Comparison of ENCODE assay signal across 26 cellular contexts in genomic region chr6:39906318-39906761, GRCh38. TPM values are rescaled to one million over a fixed set of nuclear protein-coding genes. Genes with fewer than 3 reads are reported as not detected.
DNase-seq lines count a peak whose midpoint lies in the region; ATAC-seq, FAIRE-seq and TF ChIP-seq lines count a peak whose summit lies in the region.
"Had no signal": no experiment of that assay in that cellular context is flagged by ENCODE, and none has a peak within 500 bp of the region (broad histone marks: within the 10 kb centered on the region; RNA-seq: fewer than 3 reads in every experiment).

No MANE protein-coding gene starts in this region.

- H3K4me3 ChIP-seq in bronchial epithelial cell (ENCODE audit: low read depth, low read length): no peak overlapping the region
- H3K4me3 ChIP-seq in neuronal stem cell (ENCODE audit: low read length in 2 of 2): no peak overlapping the region
- no peak overlapping the region for H3K4me3 ChIP-seq in spleen
- H3K4me3 ChIP-seq in Karpas-422 (ENCODE audit: low read length): no peak overlapping the region
- no peak overlapping the region for H3K4me3 ChIP-seq in naive thymus-derived CD4-positive, alpha-beta T cell (ENCODE audit: low read length)
- H3K4me3 ChIP-seq: GM23248, Peyer's patch, SK-N-MC had no signal

- H3K27ac Mint-ChIP-seq in naive thymus-derived CD4-positive, alpha-beta T cell: no peak overlapping the region
- H3K27ac Mint-ChIP-seq: CD4-positive, alpha-beta memory T cell had no signal

- no peak overlapping the region for H2BK5ac ChIP-seq in neuronal stem cell (ENCODE audit: low read length)

- no peaks in the 10 kb centered on the region for H3K79me2 ChIP-seq in Karpas-422 (ENCODE audit: low read length)

- intact Hi-C loops in spleen (cut with DNase I; ENCODE audit: low total_unique reads): no loop called here
- intact Hi-C loops in naive thymus-derived CD4-positive, alpha-beta T cell (cut with micrococcal nuclease): no loop called here

- peaks cover 0 to 2% (median 0%) of the 10 kb centered on the region in 5 donors for H3K27me3 Mint-ChIP-seq in naive thymus-derived CD4-positive, alpha-beta T cell

- no peaks in the 10 kb centered on the region for H3K36me3 Mint-ChIP-seq in naive thymus-derived CD4-positive, alpha-beta T cell
- H3K36me3 Mint-ChIP-seq: CD4-positive, alpha-beta memory T cell had no signal

- no peaks in the 10 kb centered on the region for H4K20me1 ChIP-seq in Karpas-422 (ENCODE audit: insufficient read depth, low read depth, low read length)

- H2BK12ac ChIP-seq in neuronal stem cell (ENCODE audit: low read length): no peak overlapping the region

- no peak overlapping the region for H3K18ac ChIP-seq in neuronal stem cell (ENCODE audit: low read length)

- no peak for ATAC-seq in naive thymus-derived CD4-positive, alpha-beta T cell

- H2AFZ ChIP-seq in neuronal stem cell (ENCODE audit: low read length) (no peak overlapping the region), Karpas-422 (ENCODE audit: low read length) (no peak overlapping the region)
- H2AFZ ChIP-seq: GM23248 had no signal

- H2BK15ac ChIP-seq in neuronal stem cell (ENCODE audit: low read length): no peak overlapping the region

- CTCF ChIA-PET in naive thymus-derived CD4-positive, alpha-beta T cell (lab: Charles Lee): no interaction called here

- H3K27ac ChIP-seq in neuronal stem cell (replicated peaks; ENCODE audit: low read length): no peak overlapping the region
- no peak overlapping the region for H3K27ac ChIP-seq in spleen
- no peak overlapping the region for H3K27ac ChIP-seq in Karpas-422 (ENCODE audit: low read length)
- no peak overlapping the region for H3K27ac ChIP-seq in naive thymus-derived CD4-positive, alpha-beta T cell (ENCODE audit: low read depth, low read length)
- H3K27ac ChIP-seq: GM23248, Peyer's patch, SK-N-MC had no signal

- H3K4me2 ChIP-seq in neuronal stem cell (ENCODE audit: insufficient read depth, low read length, poor library complexity, severe bottlenecking): no peak overlapping the region
- no peak overlapping the region for H3K4me2 ChIP-seq in Karpas-422 (ENCODE audit: low read depth, low read length, poor library complexity, severe bottlenecking)

- WGBS in neuronal stem cell (ENCODE audit: extremely low coverage in 2 of 2, insufficient read length in 2 of 2, insufficient replicate concordance in 1 of 2), 2 donors: no CpG with 5 or more reads among the region's 13 CpGs
- WGBS in spleen, 5 donors: 82 to 93% (median 86%) methylated on average over 10 to 13 of the region's 13 CpGs

- DNase-seq in bronchial epithelial cell (ENCODE audit: low read depth): no peak
- DNase-seq in epidermal melanocyte (ENCODE audit: insufficient read length, low spot score): peak; percentile 0
- DNase-seq in neuronal stem cell (ENCODE audit: low spot score): no peak
- peak; percentile 55 for DNase-seq in spleen
- no peak for DNase-seq in activated CD8-positive, alpha-beta memory T cell treated with anti-CD3 and anti-CD28 coated beads for 24 hours
- DNase-seq in Karpas-422: no peak
- no peak for DNase-seq in naive thymus-derived CD4-positive, alpha-beta T cell
- DNase-seq: C1 segment of cervical spinal cord; CD4-positive, alpha-beta memory T cell; COR-L47; DMS53; GM23248; H7; IMR-90; KG1; NCI-H1048; NCI-H1417; NCI-H1694; NCI-H2029 treated with DMSO at 0.1 percent for 48 hours; NCI-H526 treated with DMSO at 0.1 percent for 48 hours; OCI-M1; Peyer's patch; SIG-M5 had no signal

- H3K36me3 ChIP-seq in bronchial epithelial cell (ENCODE audit: control insufficient read depth, insufficient read depth, low read length): no peaks in the 10 kb centered on the region
- H3K36me3 ChIP-seq in neuronal stem cell (replicated peaks in 1 of 2; ENCODE audit: control insufficient read depth in 2 of 2, insufficient read depth in 2 of 2, low read length in 2 of 2): peaks cover 0 to 9% of the 10 kb centered on the region in 2 donors
- peaks cover 0 to 59% (median 2%) of the 10 kb centered on the region in 6 donors for H3K36me3 ChIP-seq in spleen
- no peaks in the 10 kb centered on the region for H3K36me3 ChIP-seq in Karpas-422 (ENCODE audit: insufficient read depth, low read length)
- no peaks in the 10 kb centered on the region for H3K36me3 ChIP-seq in naive thymus-derived CD4-positive, alpha-beta T cell (ENCODE audit: control insufficient read depth in 2 of 3, insufficient read depth in 3 of 3, low read length in 3 of 3)

- H3K4me1 Mint-ChIP-seq in naive thymus-derived CD4-positive, alpha-beta T cell: peaks cover 0 to 6% (median 0%) of the 10 kb centered on the region in 7 donors
- H3K4me1 Mint-ChIP-seq: CD4-positive, alpha-beta memory T cell had no signal

- no peak overlapping the region for H4K8ac ChIP-seq in neuronal stem cell (ENCODE audit: low read depth, low read length)

- H4K91ac ChIP-seq in neuronal stem cell (ENCODE audit: low read depth, low read length, poor library complexity): no peak overlapping the region

- no peak overlapping the region for H3K14ac ChIP-seq in neuronal stem cell (ENCODE audit: low read length)

- no peaks in the 10 kb centered on the region for H3K9me3 Mint-ChIP-seq in naive thymus-derived CD4-positive, alpha-beta T cell

- no peaks in the 10 kb centered on the region for H3K9me3 ChIP-seq in neuronal stem cell (replicated peaks in 1 of 2; ENCODE audit: control insufficient read depth in 2 of 2, insufficient read depth in 1 of 2, low read depth in 1 of 2, low read length in 2 of 2)
- no peaks in the 10 kb centered on the region for H3K9me3 ChIP-seq in spleen
- no peaks in the 10 kb centered on the region for H3K9me3 ChIP-seq in Karpas-422 (ENCODE audit: low read length)
- H3K9me3 ChIP-seq in naive thymus-derived CD4-positive, alpha-beta T cell (ENCODE audit: control insufficient read depth in 2 of 3, low read length in 3 of 3): no peaks in the 10 kb centered on the region
- H3K9me3 ChIP-seq: Peyer's patch had no signal

- no peak for TF ChIP-seq POLR2A in spleen (IDR thresholded peaks at IDR 0.05)

- no peaks in the 10 kb centered on the region for H3K27me3 ChIP-seq in bronchial epithelial cell (ENCODE audit: control insufficient read depth, insufficient read depth, low read length)
- no peaks in the 10 kb centered on the region for H3K27me3 ChIP-seq in neuronal stem cell (ENCODE audit: control insufficient read depth in 3 of 3, insufficient read depth in 3 of 3, low read depth in 1 of 3, low read length in 3 of 3)
- no peaks in the 10 kb centered on the region for H3K27me3 ChIP-seq in spleen (replicated peaks in 1 of 7)
- H3K27me3 ChIP-seq in Karpas-422 (ENCODE audit: low read length): no peaks in the 10 kb centered on the region
- H3K27me3 ChIP-seq in naive thymus-derived CD4-positive, alpha-beta T cell (ENCODE audit: control insufficient read depth in 2 of 2, insufficient read depth in 2 of 2, low read length in 2 of 2): no peaks in the 10 kb centered on the region
- H3K27me3 ChIP-seq: Peyer's patch had no signal

- H3K9me2 ChIP-seq in Karpas-422 (replicated peaks; ENCODE audit: insufficient read depth, low read length): no peaks in the 10 kb centered on the region

- no peak overlapping the region for H3K4me3 Mint-ChIP-seq in naive thymus-derived CD4-positive, alpha-beta T cell
- H3K4me3 Mint-ChIP-seq: CD4-positive, alpha-beta memory T cell had no signal

- H3K4me1 ChIP-seq in neuronal stem cell (ENCODE audit: control insufficient read depth in 2 of 2, insufficient read depth in 1 of 2, low read depth in 1 of 2, low read length in 2 of 2) (no peaks in the 10 kb centered on the region), spleen (no peaks in the 10 kb centered on the region), Karpas-422 (ENCODE audit: low read length) (no peaks in the 10 kb centered on the region)
- no peaks in the 10 kb centered on the region for H3K4me1 ChIP-seq in naive thymus-derived CD4-positive, alpha-beta T cell (ENCODE audit: control insufficient read depth in 2 of 2, insufficient read depth in 2 of 2, low read length in 2 of 2)
- H3K4me1 ChIP-seq: Peyer's patch had no signal

- no peak overlapping the region for H2BK120ac ChIP-seq in neuronal stem cell (ENCODE audit: low read depth, low read length)

- TF ChIP-seq CTCF in bronchial epithelial cell (IDR thresholded peaks at IDR 0.05; ENCODE audit: insufficient read depth, low read length, severe bottlenecking) (no peak), spleen (IDR thresholded peaks at IDR 0.05 in 8 of 11, conservative IDR thresholded peaks at IDR 0.05 in 3 of 11) (no peak)

- no peak overlapping the region for H3K4ac ChIP-seq in neuronal stem cell (ENCODE audit: low read length)

- H3K23ac ChIP-seq in neuronal stem cell (ENCODE audit: low read depth, low read length, poor library complexity): no peak overlapping the region

- POLR2A ChIA-PET in naive thymus-derived CD4-positive, alpha-beta T cell (lab: Charles Lee): no interaction called here

- H3K79me1 ChIP-seq in neuronal stem cell (ENCODE audit: low read depth, low read length): no peaks in the 10 kb centered on the region

- H2AK5ac ChIP-seq in neuronal stem cell (ENCODE audit: low read depth, low read length): no peak overlapping the region

- H3K9ac ChIP-seq in neuronal stem cell (ENCODE audit: low read depth, low read length, poor library complexity): peak overlapping the region; percentile 25
- H3K9ac ChIP-seq in Karpas-422 (ENCODE audit: low read length): no peak overlapping the region
- H3K9ac ChIP-seq: GM23248 had no signal

- FAIRE-seq in bronchial epithelial cell (lab: Jason Lieb, UNC): peak; percentile 77
- FAIRE-seq: GM18507, HTR-8/SVneo had no signal

RNA-seq across cellular contexts. Expression of gene MOCS1, which starts 27.9 kb away (rescaled TPM):
- total RNA-seq in bronchial epithelial cell (1.3 and 4.1 TPM in 2 replicates), spleen (10 to 100 TPM in 1 of 7 donors, 1 to 10 TPM in 6; 5.0 to 10.2 (median 8.3) TPM)
- 9.8 TPM for polyA plus RNA-seq in neuronal stem cell (2013, experiment 1 of 2)
- 10.0 TPM for polyA plus RNA-seq in neuronal stem cell (2013, experiment 2 of 2)
- polyA plus RNA-seq in spleen: 1 to 10 TPM; 1.2 to 1.9 (median 1.9) TPM
- not detected in 2 replicates for total RNA-seq in Karpas-422 (2014; rRNA removed; shearing (Covaris generic); ENCODE audit: low replicate concordance)
- total RNA-seq in naive thymus-derived CD4-positive, alpha-beta T cell: 1 to 10 TPM in 3 of 5 experiments, under 1 TPM in 2; 0.56 to 3.0 (median 1.3) TPM
- 1 to 10 TPM; 1.0 to 1.7 TPM for polyA plus RNA-seq in naive thymus-derived CD4-positive, alpha-beta T cell

Comparison
In these comparisons a context has a peak if more than half of its experiments do, and no peak if none do; other contexts are left out.
1. DNase-seq: peak in epidermal melanocyte (single experiment) and spleen (single experiment); none in bronchial epithelial cell (single experiment), neuronal stem cell (single experiment), activated CD8-positive, alpha-beta memory T cell treated with anti-CD3 and anti-CD28 coated beads for 24 hours (single experiment), Karpas-422 (single experiment) and naive thymus-derived CD4-positive, alpha-beta T cell (0 of 9).